Comparison of ENCODE assay signal across 14 cellular contexts in the genomic region with DNA sequence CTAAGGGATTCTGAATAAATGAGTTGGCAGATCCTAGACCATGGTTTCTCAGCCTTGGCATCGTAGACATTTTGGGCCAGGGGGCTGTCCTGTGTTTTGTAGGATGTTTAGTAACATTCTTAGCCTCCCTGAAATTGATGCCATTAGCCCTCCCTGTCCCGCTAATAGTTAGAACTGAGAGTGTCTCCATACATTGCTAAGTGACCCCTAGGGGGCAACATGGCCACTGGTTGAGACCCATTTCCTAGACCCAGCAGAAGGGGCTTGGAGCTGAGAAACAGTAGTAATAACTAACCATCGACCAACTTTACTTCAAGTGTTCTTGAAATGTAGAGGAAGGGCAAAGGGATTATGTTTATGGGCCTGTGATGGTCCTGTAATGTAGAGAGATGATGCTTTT. TPM values are rescaled to one million over a fixed set of nuclear protein-coding genes. Genes with fewer than 3 reads are reported as not detected.
DNase-seq lines count a peak whose midpoint lies in the region; ATAC-seq and TF ChIP-seq lines count a peak whose summit lies in the region.
"Had no signal": no experiment of that assay in that cellular context is flagged by ENCODE, and none has a peak within 500 bp of the region (broad histone marks: within the 10 kb centered on the region; RNA-seq: fewer than 3 reads in every experiment).

No MANE protein-coding gene starts in this region.

- H3K27ac Mint-ChIP-seq in MCF 10A (ENCODE audit: low read depth, unreplicated experiment) = peak overlapping the region; percentile 35
- peak overlapping the region in 1 of 2 donors; percentile 70 for H3K27ac Mint-ChIP-seq in stimulated activated naive CD8-positive, alpha-beta T cell treated with anti-CD3 and anti-CD28 coated beads, Interleukin-15, amount 100 ng/mL, for 72 hours
- H3K27ac Mint-ChIP-seq: B cell had no signal

- H3K36me3 ChIP-seq in mammary epithelial cell (ENCODE audit: insufficient read depth, low read length) (no peaks in the 10 kb centered on the region), gastrocnemius medialis (peaks cover 0 to 6% of the 10 kb centered on the region in 2 donors)

- WGBS in mammary epithelial cell (ENCODE audit: low coverage, missing lambda C conversion rate) = 90% methylated on average over 2 of the region's 3 CpGs

- H2AFZ ChIP-seq in mammary epithelial cell (ENCODE audit: low read depth, low read length) = no peak overlapping the region

- no peaks in the 10 kb centered on the region for H3K27me3 ChIP-seq in mammary epithelial cell (ENCODE audit: insufficient read depth, low read length)
- H3K27me3 ChIP-seq in gastrocnemius medialis = no peaks in the 10 kb centered on the region
- H3K27me3 ChIP-seq: heart left ventricle had no signal

- DNase-seq in MCF 10A (ENCODE audit: unreplicated experiment) (no peak), mammary epithelial cell (no peak), NB4 (ENCODE audit: low read depth) (peak; percentile 37), ecto neural progenitor cell (ENCODE audit: low spot score) (peak; percentile 43), gastrocnemius medialis (no peak), middle frontal gyrus (ENCODE audit: extremely low spot score, low spot score) (no peak)
- no peak for DNase-seq in stimulated activated naive CD8-positive, alpha-beta T cell treated with anti-CD3 and anti-CD28 coated beads, Interleukin-15, amount 100 ng/mL, for 72 hours
- DNase-seq: activated gamma-delta T cell treated with Interleukin-2 at 50 U/mL for 16 hours, dermis blood vessel endothelial cell, heart left ventricle, NCI-H1930, small intestine had no signal

- TF ChIP-seq CTCF in MCF 10A (IDR thresholded peaks at IDR 0.05; ENCODE audit: unreplicated experiment) (no peak), mammary epithelial cell (conservative IDR thresholded peaks at IDR 0.05 in 1 of 2, IDR thresholded peaks at IDR 0.05 in 1 of 2; ENCODE audit: extremely low read depth in 1 of 2, insufficient read depth in 1 of 2, low read depth in 1 of 2, low read length in 2 of 2) (no peak), NB4 (IDR thresholded peaks at IDR 0.05; ENCODE audit: low read depth, low read length) (peak; percentile 18), gastrocnemius medialis (IDR thresholded peaks at IDR 0.05 in 4 of 5, conservative IDR thresholded peaks at IDR 0.05 in 1 of 5) (no peak)

- peaks cover 37% of the 10 kb centered on the region for H3K4me1 ChIP-seq in mammary epithelial cell (ENCODE audit: insufficient read depth, low read length)
- H3K4me1 ChIP-seq in gastrocnemius medialis = peaks cover 60% of the 10 kb centered on the region in 2 donors

- intact Hi-C loops in MCF 10A (cut with micrococcal nuclease) (loop anchor here (5.0 kb wide), 1 partner anchor 39 kb away; a partner anchor contains a TSS), mammary epithelial cell (cut with micrococcal nuclease) (loop anchor here (5.0 kb wide), 1 partner anchor 129 kb away; a partner anchor contains a TSS), gastrocnemius medialis (cut with DNase I; ENCODE audit: low total_unique reads) (no loop called here)

- H3K79me2 ChIP-seq in mammary epithelial cell (ENCODE audit: insufficient read depth, low read length) = peaks cover 96% of the 10 kb centered on the region

- no peaks in the 10 kb centered on the region for H3K9me3 ChIP-seq in mammary epithelial cell (replicated peaks; ENCODE audit: insufficient read depth, low read length)
- no peaks in the 10 kb centered on the region for H3K9me3 ChIP-seq in gastrocnemius medialis
- H3K9me3 ChIP-seq: heart left ventricle had no signal

- in situ Hi-C loops in mammary epithelial cell (cut with MboI; ENCODE audit: low sequenced_read_pairs in 2 of 2) (no loop called here), gastrocnemius medialis (cut with MboI; ENCODE audit: low sequenced_read_pairs in 4 of 4) (no loop called here)

- H3K4me2 ChIP-seq in mammary epithelial cell (ENCODE audit: insufficient read depth, low read depth, low read length) = no peak overlapping the region

- ATAC-seq in stimulated activated naive CD8-positive, alpha-beta T cell treated with anti-CD3 and anti-CD28 coated beads, Interleukin-15, amount 100 ng/mL, for 72 hours = no peak
- no peak for ATAC-seq in gastrocnemius medialis
- ATAC-seq in HG03457 (IDR thresholded peaks at IDR 0.05; ENCODE audit: unreplicated experiment) = no peak
- ATAC-seq: heart left ventricle had no signal

- TF ChIP-seq POLR2A in NB4 (IDR thresholded peaks at IDR 0.05; ENCODE audit: extremely low read depth, insufficient read length) (no peak), gastrocnemius medialis (IDR thresholded peaks at IDR 0.05) (no peak)

- POLR2A ChIA-PET in MCF 10A (lab: Yijun Ruan, JAX) = interaction anchor here (0.6 to 1.8 kb wide), 2 partner anchors 41 to 51 kb away, joined by 3 to 6 read pairs; a partner anchor contains a TSS

- CTCF ChIA-PET in MCF 10A (lab: Yijun Ruan, JAX) (interaction anchor here (0.5 kb wide), 1 partner anchor 9 kb away, joined by 3 read pairs; no protein-coding TSS in a partner anchor), mammary epithelial cell (lab: Charles Lee; ENCODE audit: low non-redundant PET) (no interaction called here)

- dilution Hi-C loops in mammary epithelial cell (cut with HindIII; ENCODE audit: low sequenced_read_pairs) = no loop called here

- no peaks in the 10 kb centered on the region for H3K9me3 Mint-ChIP-seq in MCF 10A (ENCODE audit: unreplicated experiment)
- H3K9me3 Mint-ChIP-seq in stimulated activated naive CD8-positive, alpha-beta T cell treated with anti-CD3 and anti-CD28 coated beads, Interleukin-15, amount 100 ng/mL, for 72 hours = peaks cover 7 to 16% of the 10 kb centered on the region in 2 donors

- H3K4me3 ChIP-seq in mammary epithelial cell (replicated peaks in 1 of 3; ENCODE audit: insufficient read depth in 1 of 3, low read depth in 2 of 3, low read length in 3 of 3) (no peak overlapping the region), NB4 (ENCODE audit: low read depth, low read length) (no peak overlapping the region), gastrocnemius medialis (no peak overlapping the region)
- H3K4me3 ChIP-seq: heart left ventricle had no signal

- peaks cover 19% of the 10 kb centered on the region for H3K36me3 Mint-ChIP-seq in MCF 10A (ENCODE audit: insufficient read depth, unreplicated experiment)

- no peaks in the 10 kb centered on the region for H3K27me3 Mint-ChIP-seq in MCF 10A (ENCODE audit: insufficient read depth, unreplicated experiment)
- no peaks in the 10 kb centered on the region for H3K27me3 Mint-ChIP-seq in stimulated activated naive CD8-positive, alpha-beta T cell treated with anti-CD3 and anti-CD28 coated beads, Interleukin-15, amount 100 ng/mL, for 72 hours
- H3K27me3 Mint-ChIP-seq: B cell had no signal

- no TSS peak for BruUV-seq in MCF 10A (replicated peaks; lab: Mats Ljungman, UMichigan)
- no TSS peak for BruUV-seq in mammary epithelial cell (replicated peaks; lab: Mats Ljungman, UMichigan)

- no peaks in the 10 kb centered on the region for H4K20me1 ChIP-seq in mammary epithelial cell (ENCODE audit: insufficient read depth, low read length)

- no peak overlapping the region for H3K9ac ChIP-seq in mammary epithelial cell (ENCODE audit: insufficient read depth, low read length)

- peaks cover 41% of the 10 kb centered on the region for H3K4me1 Mint-ChIP-seq in MCF 10A (ENCODE audit: insufficient read depth, unreplicated experiment)
- H3K4me1 Mint-ChIP-seq in stimulated activated naive CD8-positive, alpha-beta T cell treated with anti-CD3 and anti-CD28 coated beads, Interleukin-15, amount 100 ng/mL, for 72 hours = peaks cover 91% of the 10 kb centered on the region

- no peak overlapping the region for H3K4me3 Mint-ChIP-seq in MCF 10A (ENCODE audit: unreplicated experiment)
- H3K4me3 Mint-ChIP-seq in stimulated activated naive CD8-positive, alpha-beta T cell treated with anti-CD3 and anti-CD28 coated beads, Interleukin-15, amount 100 ng/mL, for 72 hours = peak overlapping the region; percentile 26 to 30
- H3K4me3 Mint-ChIP-seq: B cell had no signal

- H3K27ac ChIP-seq in mammary epithelial cell (ENCODE audit: insufficient read depth, low read depth, low read length) = no peak overlapping the region
- no peak overlapping the region for H3K27ac ChIP-seq in gastrocnemius medialis

RNA-seq across cellular contexts. Expression of a gene that starts 40.8 kb away (rescaled TPM):
- total RNA-seq in MCF 10A (2022) (169 and 170 TPM in 2 replicates), mammary epithelial cell (10 to 100 TPM; 73.2 to 94.7 TPM), gastrocnemius medialis (100 to 1,000 TPM; 158 to 178 (median 165) TPM)
- polyA plus RNA-seq in mammary epithelial cell = 84.3 TPM
- polyA minus RNA-seq in mammary epithelial cell = 59.3 TPM

Comparison
In these comparisons a context has a peak if more than half of its experiments do, and no peak if none do; other contexts are left out.
1. DNase-seq: peak in NB4 (single experiment) and ecto neural progenitor cell (single experiment); none in MCF 10A (single experiment), mammary epithelial cell (single experiment), stimulated activated naive CD8-positive, alpha-beta T cell treated with anti-CD3 and anti-CD28 coated beads, Interleukin-15, amount 100 ng/mL, for 72 hours (0 of 2), gastrocnemius medialis (0 of 2) and middle frontal gyrus (single experiment).